9 cellular contexts compared by ENCODE assay signal in the genomic region with DNA sequence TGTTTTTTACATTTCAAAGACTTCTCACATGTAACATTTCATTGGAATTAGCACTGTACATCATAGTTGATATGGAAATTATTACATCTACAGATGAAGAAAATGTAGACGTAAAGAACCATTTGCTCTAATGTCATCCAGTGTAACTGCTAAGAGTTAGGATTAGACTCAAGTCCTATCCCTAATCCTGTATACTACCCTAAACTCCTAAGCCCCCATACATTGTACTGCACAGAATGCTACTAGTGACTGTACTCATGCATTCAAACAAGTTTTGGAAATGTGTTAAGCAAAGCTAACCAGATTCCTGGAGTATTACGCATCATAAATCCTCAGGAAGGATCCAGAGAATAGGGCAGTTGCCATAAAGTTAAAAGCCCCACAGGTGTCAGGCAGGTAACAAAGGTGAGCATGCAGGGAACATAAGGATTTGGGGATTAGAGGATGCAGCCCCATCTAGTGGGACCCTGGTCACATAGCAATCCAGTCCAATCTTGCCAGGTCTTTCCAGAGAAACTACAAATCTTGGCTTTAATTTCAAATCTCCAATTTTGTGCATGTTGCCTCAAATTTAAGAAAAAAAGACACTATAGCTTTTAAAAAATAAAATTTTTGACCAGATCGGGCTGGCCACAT. TPM values are rescaled to one million over a fixed set of nuclear protein-coding genes. Genes with fewer than 3 reads are reported as not detected.
DNase-seq lines count a peak whose midpoint lies in the region; ATAC-seq, FAIRE-seq and TF ChIP-seq lines count a peak whose summit lies in the region.
"Had no signal": no experiment of that assay in that cellular context is flagged by ENCODE, and none has a peak within 500 bp of the region (broad histone marks: within the 10 kb centered on the region; RNA-seq: fewer than 3 reads in every experiment).

No MANE protein-coding gene starts in this region.

- H3K27ac ChIP-seq in GM12878 (ENCODE audit: control insufficient read depth, insufficient read depth) (no peak overlapping the region), osteoblast (ENCODE audit: low read depth, low read length) (no peak overlapping the region)
- H3K27ac ChIP-seq: SK-N-MC had no signal

- H3K4me1 ChIP-seq in GM12878 (ENCODE audit: control insufficient read depth, insufficient read depth, low read length) = peaks cover 6% of the 10 kb centered on the region
- H3K4me1 ChIP-seq in osteoblast (ENCODE audit: insufficient read depth, low read length) = no peaks in the 10 kb centered on the region

- H3K9me3 ChIP-seq in GM12878 (replicated peaks; ENCODE audit: control insufficient read depth, insufficient read depth, low read length) (no peaks in the 10 kb centered on the region), osteoblast (ENCODE audit: low read depth, low read length) (no peaks in the 10 kb centered on the region)

- TF ChIP-seq POLR2A in NB4 (IDR thresholded peaks at IDR 0.05; ENCODE audit: extremely low read depth, insufficient read length) (no peak), GM12878 (IDR thresholded peaks at IDR 0.05; ENCODE audit: low read depth, low read length) (no peak)

- in situ Hi-C loops in GM12878 (cut with MboI) = no loop called here

- H3K36me3 ChIP-seq in GM12878 (ENCODE audit: control insufficient read depth in 2 of 2, insufficient read depth in 2 of 2, low read length in 1 of 2) (no peaks in the 10 kb centered on the region), osteoblast (ENCODE audit: insufficient read depth, low read length) (no peaks in the 10 kb centered on the region)

- no peak overlapping the region for H3K4me2 ChIP-seq in GM12878 (ENCODE audit: control insufficient read depth, insufficient read depth)
- H3K4me2 ChIP-seq in osteoblast (ENCODE audit: insufficient read depth, low read length) = no peak overlapping the region

- H3K4me3 ChIP-seq in NB4 (ENCODE audit: low read depth, low read length) (no peak overlapping the region), GM12878 (no peak overlapping the region), osteoblast (ENCODE audit: insufficient read depth, low read length) (no peak overlapping the region)
- H3K4me3 ChIP-seq: SK-N-MC had no signal

- RAD21 ChIA-PET in GM12878 (lab: Charles Lee; ENCODE audit: unreplicated experiment) = interaction anchor here (0.8 to 2.0 kb wide), 4 partner anchors 93 to 1083 kb away, joined by 3 to 4 read pairs (median 4); no protein-coding TSS in a partner anchor

- no peak overlapping the region for H3K9ac ChIP-seq in GM12878 (ENCODE audit: control insufficient read depth, insufficient read depth, low read length)

- CTCF ChIA-PET in GM12878 (lab: Yijun Ruan, JAX) = interaction anchor here (0.7 to 4.2 kb wide), 15 partner anchors 19 to 1068 kb away, joined by 3 to 49 read pairs (median 3); no protein-coding TSS in a partner anchor

- H4K20me1 ChIP-seq in GM12878 (ENCODE audit: control insufficient read depth, insufficient read depth) = no peaks in the 10 kb centered on the region
- no peaks in the 10 kb centered on the region for H4K20me1 ChIP-seq in osteoblast (ENCODE audit: insufficient read depth, low read length)

- intact Hi-C loops in GM12878 (cut with micrococcal nuclease; ENCODE audit: unreplicated experiment) = loop anchor here (1.0 to 5.0 kb wide), 7 partner anchors 48 to 190 kb away; no protein-coding TSS in a partner anchor

- no peaks in the 10 kb centered on the region for H3K79me2 ChIP-seq in GM12878 (ENCODE audit: control insufficient read depth, insufficient read depth, low read length)
- no peaks in the 10 kb centered on the region for H3K79me2 ChIP-seq in osteoblast (ENCODE audit: insufficient read depth, low read length)

- POLR2A ChIA-PET in GM12878 (lab: Charles Lee) = interaction anchor here (0.9 kb wide), 1 partner anchor 132 kb away, joined by 3 read pairs; no protein-coding TSS in a partner anchor

- no TSS peak for BruUV-seq in GM12878 (replicated peaks; lab: Mats Ljungman, UMichigan)

- FAIRE-seq in GM12878 (lab: Jason Lieb, UNC) = peak; percentile 31

- H2AFZ ChIP-seq in GM12878 (ENCODE audit: control insufficient read depth, low read depth, low read length) = no peak overlapping the region
- no peak overlapping the region for H2AFZ ChIP-seq in osteoblast (ENCODE audit: low read length)

- WGBS in GM12878 (ENCODE audit: insufficient coverage, insufficient replicate concordance, low lambda C conversion rate, missing lambda C conversion rate) = 59% methylated on average over 3 of the region's 3 CpGs

- TF ChIP-seq CTCF in NB4 (IDR thresholded peaks at IDR 0.05; ENCODE audit: low read depth, low read length) (peak; percentile 44), GM12878 (IDR thresholded peaks at IDR 0.05 in 2 of 3, conservative IDR thresholded peaks at IDR 0.05 in 1 of 3; ENCODE audit: control insufficient read depth in 2 of 3, extremely low read depth in 1 of 3, insufficient read depth in 1 of 3, low read depth in 3 of 3, low read length in 3 of 3) (peak; percentile 67 to 75 (median 69)), osteoblast (IDR thresholded peaks at IDR 0.05; ENCODE audit: extremely low read depth, low read depth, low read length) (peak; percentile 35)

- DNase-seq in NCI-H2081 (lab: John Stamatoyannopoulos, UW) (peak; percentile 36 to 59), NCI-H2081 treated with DMSO at 0.1 percent for 48 hours (lab: John Stamatoyannopoulos, UW) (no peak), NB4 (ENCODE audit: low read depth) (peak; percentile 4), GM12878 (ENCODE audit: low read depth, low spot score) (no peak), osteoblast (ENCODE audit: insufficient read length, low spot score, missing footprints) (no peak), retina (no peak)

- SMC1A ChIA-PET in GM12878 (lab: Charles Lee; ENCODE audit: uncharacterized antibody, unreplicated experiment) = interaction anchor here (0.9 to 4.0 kb wide), 10 partner anchors 34 to 197 kb away, joined by 3 to 14 read pairs (median 4); no protein-coding TSS in a partner anchor

- TF ChIP-seq RAD21 in GM12878 (IDR thresholded peaks at IDR 0.05; ENCODE audit: insufficient read depth, low read depth, low read length) = peak; percentile 70

- no peak for TF ChIP-seq EP300 in GM12878 (IDR thresholded peaks at IDR 0.05; ENCODE audit: borderline replicate concordance in 1 of 2, control insufficient read depth in 1 of 2, low read depth in 2 of 2, low read length in 2 of 2)

- H3K27me3 ChIP-seq in GM12878 (replicated peaks in 1 of 2; ENCODE audit: control insufficient read depth in 2 of 2, insufficient read depth in 2 of 2, low read length in 1 of 2) = no peaks in the 10 kb centered on the region
- no peaks in the 10 kb centered on the region for H3K27me3 ChIP-seq in osteoblast (ENCODE audit: insufficient read depth, low read length)

- ATAC-seq in GM12878 (peak; percentile 48), GM18858 (IDR thresholded peaks at IDR 0.05; ENCODE audit: unreplicated experiment) (no peak), GM21367 (IDR thresholded peaks at IDR 0.05; ENCODE audit: unreplicated experiment) (no peak)

TF ChIP-seq in GM12878, 131 proteins besides CTCF, POLR2A, EP300 and RAD21:
- TF ChIP-seq RAD51 (IDR thresholded peaks at IDR 0.05) = no peak
- TF ChIP-seq SMC3 (IDR thresholded peaks at IDR 0.05; ENCODE audit: borderline replicate concordance, low read length) = peak; percentile 68; the same call in 1 of the 2 replicates

RNA-seq across cellular contexts. Expression of a gene that starts 32.0 kb away (rescaled TPM):
- 2.3 and 3.9 TPM in 2 replicates for total RNA-seq in GM12878 (2013; cell fraction: nucleolus; rRNA removed)
- total RNA-seq in GM12878 (2014; rRNA removed) (0.45 TPM in 1 of 2 replicates, not detected in the other), GM12878 (2014; rRNA removed; fragmentation: Illumina TruSeq; extraction: Trizol) (not detected in 2 replicates), GM12878 (2021) (not detected in 2 replicates), osteoblast (0.36 TPM in 1 of 2 replicates, not detected in the other)
- 0.13 TPM for polyA plus RNA-seq in GM12878 (2011; ENCODE audit: low read depth)
- polyA plus RNA-seq in GM12878 (2011; rRNA removed) (0.07 and 0.08 TPM in 2 replicates), GM12878 (2014; fragmentation: Illumina TruSeq; extraction: Trizol) (0.33 TPM in 1 of 2 replicates, not detected in the other), GM12878 (2014; fragmentation: Nextera tagmentation; extraction: Ambion mirVana) (not detected), GM12878 (2014; rRNA removed) (not detected in 2 replicates), GM12878 (2016; fragmentation: Nextera tagmentation; extraction: Ambion mirVana) (not detected)
- not detected in 2 replicates for polyA plus RNA-seq in GM12878 (2011; cell fraction: cytosol; rRNA removed)
- polyA plus RNA-seq in GM12878 (2011; cell fraction: nucleus; rRNA removed) = 0.24 and 0.26 TPM in 2 replicates
- polyA plus RNA-seq in GM12878 (2012) = not detected in 2 replicates
- polyA minus RNA-seq in GM12878 (2011; rRNA and poly(A)+ RNA removed) = 0.37 TPM in 1 of 2 replicates, not detected in the other
- polyA minus RNA-seq in GM12878 (2011; cell fraction: cytosol; rRNA and poly(A)+ RNA removed) = not detected in 2 replicates
- 1.5 TPM in 1 of 2 replicates, not detected in the other for polyA minus RNA-seq in GM12878 (2011; cell fraction: nucleus; rRNA and poly(A)+ RNA removed)

Comparison
In these comparisons a context has a peak if more than half of its experiments do, and no peak if none do; other contexts are left out.
1. DNase-seq: peak in NCI-H2081 (2 of 2) and NB4 (single experiment); none in NCI-H2081 treated with DMSO at 0.1 percent for 48 hours (single experiment), GM12878 (single experiment), osteoblast (single experiment) and retina (single experiment).
2. Peak in every context shown above with its lines, with median percentiles within 50 percentile points of each other: CTCF ChIP-seq.